In the genomic region with DNA sequence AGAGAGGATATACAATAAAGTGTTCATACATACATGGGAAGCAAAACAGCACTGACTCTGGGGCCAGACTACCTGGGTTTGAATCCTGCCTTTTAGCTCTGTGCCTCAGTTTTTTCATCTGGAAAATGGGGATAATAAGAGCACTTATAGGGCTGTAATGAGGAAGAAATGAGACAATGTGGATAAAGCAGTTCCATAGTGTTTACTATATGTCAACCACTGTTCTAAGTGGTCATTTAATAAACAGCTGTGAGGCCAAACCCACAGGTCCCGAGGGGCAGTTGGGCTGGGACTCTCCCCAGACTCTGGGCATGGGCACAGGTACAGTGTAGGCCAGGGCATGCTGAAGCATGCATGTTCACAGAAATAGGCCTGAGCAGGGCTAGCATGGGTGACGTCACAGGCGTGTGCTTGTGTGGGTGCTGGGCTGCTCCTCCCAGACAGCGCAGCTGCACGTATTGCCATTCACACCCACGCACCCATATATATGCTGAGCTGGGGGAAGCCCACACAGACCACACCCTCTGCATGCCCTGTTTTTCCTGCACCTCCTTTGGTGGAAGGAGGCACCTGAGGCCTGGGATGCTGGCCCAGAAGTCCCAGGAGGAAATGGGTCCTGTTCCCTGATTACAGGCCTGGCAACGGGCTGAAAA, we compare ENCODE assay signal across 9 cellular contexts. TPM values are rescaled to one million over a fixed set of nuclear protein-coding genes. Genes with fewer than 3 reads are reported as not detected.
DNase-seq lines count a peak whose midpoint lies in the region; ATAC-seq lines count a peak whose summit lies in the region.
"Had no signal": no experiment of that assay in that cellular context is flagged by ENCODE, and none has a peak within 500 bp of the region (broad histone marks: within the 10 kb centered on the region; RNA-seq: fewer than 3 reads in every experiment).

No MANE protein-coding gene starts in this region.

- peak overlapping the region; percentile 3 to 5 for H3K4me3 Mint-ChIP-seq in activated T-cell treated with anti-CD3 and anti-CD28 coated beads, Interleukin-2, amount 50 U/mL, for 72 hours

- DNase-seq in GM19240 (ENCODE audit: insufficient read length, low spot score) (peak; percentile 62), H4 (ENCODE audit: low spot score) (no peak), substantia nigra (lab: John Stamatoyannopoulos, UW) (no peak), NCI-H82 (lab: John Stamatoyannopoulos, UW) (no peak)
- peak; percentile 64 to 73 for DNase-seq in activated T-cell treated with anti-CD3 and anti-CD28 coated beads, Interleukin-2, amount 50 U/mL, for 72 hours
- peak; percentile 69 for DNase-seq in stimulated activated CD4-positive, alpha-beta T cell treated with anti-CD3 and anti-CD28 coated beads, Interleukin-1b, Interleukin-23, amount 100 ng/mL, for 48 hours

- no peaks in the 10 kb centered on the region for H3K9me3 Mint-ChIP-seq in activated T-cell treated with anti-CD3 and anti-CD28 coated beads, Interleukin-2, amount 50 U/mL, for 72 hours

- no peaks in the 10 kb centered on the region for H3K36me3 Mint-ChIP-seq in activated T-cell treated with anti-CD3 and anti-CD28 coated beads, Interleukin-2, amount 50 U/mL, for 72 hours (ENCODE audit: insufficient read depth in 2 of 2)

- H3K27ac ChIP-seq in substantia nigra (ENCODE audit: low read depth, low read length, poor library complexity, severe bottlenecking): no peak overlapping the region
- H3K27ac ChIP-seq: cardiac muscle cell had no signal

- peaks cover 65% of the 10 kb centered on the region for H3K4me1 Mint-ChIP-seq in activated T-cell treated with anti-CD3 and anti-CD28 coated beads, Interleukin-2, amount 50 U/mL, for 72 hours (ENCODE audit: low read depth)

- H3K27me3 Mint-ChIP-seq in activated T-cell treated with anti-CD3 and anti-CD28 coated beads, Interleukin-2, amount 50 U/mL, for 72 hours (ENCODE audit: low read depth): no peaks in the 10 kb centered on the region

- peak overlapping the region; percentile 62 for H3K27ac Mint-ChIP-seq in activated T-cell treated with anti-CD3 and anti-CD28 coated beads, Interleukin-2, amount 50 U/mL, for 72 hours

- ATAC-seq in HG03442 (IDR thresholded peaks at IDR 0.05; ENCODE audit: unreplicated experiment) (peak; percentile 52), GM21737 (IDR thresholded peaks at IDR 0.05; ENCODE audit: unreplicated experiment) (no peak)
- peak; percentile 8 to 16 for ATAC-seq in activated T-cell treated with anti-CD3 and anti-CD28 coated beads, Interleukin-2, amount 50 U/mL, for 72 hours (replicated peaks in 1 of 2)

RNA-seq across cellular contexts. Expression of gene PLCG1, which starts 3.5 kb away (rescaled TPM):
- total RNA-seq in activated T-cell treated with anti-CD3 and anti-CD28 coated beads, Interleukin-2, amount 50 U/mL, for 72 hours: 100 to 1,000 TPM; 177 to 221 TPM
- 19.6 and 29.3 TPM in 2 replicates for total RNA-seq in H4 (2014; rRNA removed; shearing (Covaris generic))

Comparison
In these comparisons a context has a peak if more than half of its experiments do, and no peak if none do; other contexts are left out.
1. DNase-seq: peak in GM19240 (single experiment), activated T-cell treated with anti-CD3 and anti-CD28 coated beads, Interleukin-2, amount 50 U/mL, for 72 hours (2 of 2) and stimulated activated CD4-positive, alpha-beta T cell treated with anti-CD3 and anti-CD28 coated beads, Interleukin-1b, Interleukin-23, amount 100 ng/mL, for 48 hours (single experiment); none in H4 (single experiment), substantia nigra (0 of 49) and NCI-H82 (single experiment).